Comparison of ENCODE assay signal across 1 cellular context in genomic region chr19:40284501-40285352, GRCh38.
TF ChIP-seq lines count a peak whose summit lies in the region.

TSS of gene AKT2 (minus strand) at chr19:40285345. CDS start at chr19:40265267, 20,078 bp downstream.

TF ChIP-seq in A549, 52 proteins besides CTCF, POLR2A, EP300 and RAD21 (continued from another document):
- TF ChIP-seq SMC3 (IDR thresholded peaks at IDR 0.05) = peak; percentile 7; the same call in 1 of the 3 replicates
- TF ChIP-seq FOSB (CRISPR knock-in tag; IDR thresholded peaks at IDR 0.05) = no peak
- TF ChIP-seq KDM1A (IDR thresholded peaks at IDR 0.05; ENCODE audit: low read depth) = no peak
- no peak for TF ChIP-seq RCOR1 (IDR thresholded peaks at IDR 0.05; ENCODE audit: low read depth, low read length)
- no peak for TF ChIP-seq FOXS1 (CRISPR knock-in tag; IDR thresholded peaks at IDR 0.05)
- peak; percentile 92 for TF ChIP-seq MYC (IDR thresholded peaks at IDR 0.05; ENCODE audit: borderline replicate concordance, low read length)
- no peak for TF ChIP-seq HEYL (CRISPR knock-in tag; IDR thresholded peaks at IDR 0.05)
- no peak for TF ChIP-seq HMGXB4 (CRISPR knock-in tag; IDR thresholded peaks at IDR 0.05; ENCODE audit: borderline replicate concordance)
- TF ChIP-seq, protein P1, sequence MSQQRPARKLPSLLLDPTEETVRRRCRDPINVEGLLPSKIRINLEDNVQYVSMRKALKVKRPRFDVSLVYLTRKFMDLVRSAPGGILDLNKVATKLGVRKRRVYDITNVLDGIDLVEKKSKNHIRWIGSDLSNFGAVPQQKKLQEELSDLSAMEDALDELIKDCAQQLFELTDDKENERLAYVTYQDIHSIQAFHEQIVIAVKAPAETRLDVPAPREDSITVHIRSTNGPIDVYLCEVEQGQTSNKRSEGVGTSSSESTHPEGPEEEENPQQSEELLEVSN (IDR thresholded peaks at IDR 0.05; ENCODE audit: borderline replicate concordance, low read depth) = no peak; the same call in 1 of the 2 replicates
